11 cellular contexts compared by ENCODE assay signal in the genomic region with DNA sequence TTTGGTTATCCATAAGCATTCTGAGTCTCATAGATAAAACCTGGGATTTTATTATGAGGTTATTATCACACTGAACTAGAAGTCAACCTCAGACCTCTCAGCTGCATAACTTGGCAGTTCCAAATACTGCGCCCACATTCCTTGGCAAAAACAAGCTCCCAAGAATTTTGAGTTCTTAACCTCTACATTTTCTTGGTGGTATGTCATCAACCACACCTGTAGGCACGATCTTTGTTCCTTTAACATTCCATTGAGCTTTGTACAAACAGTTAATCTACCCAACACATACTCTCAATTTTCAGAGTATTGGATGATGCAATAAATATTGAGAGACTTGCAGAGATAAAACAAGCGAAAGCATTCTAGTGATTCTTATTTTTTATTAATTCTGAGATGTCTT.
DNase-seq lines count a peak whose midpoint lies in the region; FAIRE-seq and TF ChIP-seq lines count a peak whose summit lies in the region.
"Had no signal": no experiment of that assay in that cellular context is flagged by ENCODE, and none has a peak within 500 bp of the region (broad histone marks: within the 10 kb centered on the region; RNA-seq: fewer than 3 reads in every experiment).

No MANE protein-coding gene starts in this region.

- H3K27ac ChIP-seq in prostate gland (no peak overlapping the region), spleen (no peak overlapping the region)

- H3K36me3 ChIP-seq in prostate gland: no peaks in the 10 kb centered on the region
- no peaks in the 10 kb centered on the region for H3K36me3 ChIP-seq in spleen
- H3K36me3 ChIP-seq: stomach had no signal

- TF ChIP-seq CTCF in fibroblast of pulmonary artery (IDR thresholded peaks at IDR 0.05; ENCODE audit: low read length, missing control alignments): no peak
- no peak for TF ChIP-seq CTCF in prostate gland (IDR thresholded peaks at IDR 0.05)
- no peak for TF ChIP-seq CTCF in spleen (IDR thresholded peaks at IDR 0.05 in 8 of 11, conservative IDR thresholded peaks at IDR 0.05 in 3 of 11)

- H3K4me3 ChIP-seq in fibroblast of pulmonary artery (replicated peaks; ENCODE audit: low read depth, low read length): no peak overlapping the region
- H3K4me3 ChIP-seq in prostate gland: no peak overlapping the region
- H3K4me3 ChIP-seq in spleen: no peak overlapping the region
- H3K4me3 ChIP-seq: stomach had no signal

- no peaks in the 10 kb centered on the region for H3K9me3 ChIP-seq in prostate gland
- H3K9me3 ChIP-seq in spleen: no peaks in the 10 kb centered on the region
- H3K9me3 ChIP-seq: stomach had no signal

- no peak for TF ChIP-seq POLR2A in prostate gland (IDR thresholded peaks at IDR 0.05)
- no peak for TF ChIP-seq POLR2A in spleen (IDR thresholded peaks at IDR 0.05)
- TF ChIP-seq POLR2A in GM12892 (IDR thresholded peaks at IDR 0.05; ENCODE audit: low read depth, low read length): no peak

- 56% methylated on average over 3 of the region's 3 CpGs for WGBS in prostate gland
- WGBS in spleen, 5 donors: 72 to 88% (median 82%) methylated on average over 3 of the region's 3 CpGs

- FAIRE-seq in GM12892 (lab: Jason Lieb, UNC): no peak

- H3K27me3 ChIP-seq in prostate gland (replicated peaks; ENCODE audit: insufficient read depth) (no peaks in the 10 kb centered on the region), spleen (replicated peaks in 1 of 7) (no peaks in the 10 kb centered on the region)
- H3K27me3 ChIP-seq: stomach had no signal

- H3K4me1 ChIP-seq in prostate gland (replicated peaks) (no peaks in the 10 kb centered on the region), spleen (no peaks in the 10 kb centered on the region)
- H3K4me1 ChIP-seq: stomach had no signal

- DNase-seq in EH (ENCODE audit: low read depth) (peak; percentile 69), RPMI7951 (ENCODE audit: low read depth) (peak; percentile 88), fibroblast of pulmonary artery (ENCODE audit: low read depth) (peak; percentile 83), prostate gland (ENCODE audit: low spot score) (peak; percentile 5), spleen (no peak), GM12892 (ENCODE audit: insufficient read length) (no peak), cerebellar nuclear complex (lab: John Stamatoyannopoulos, UW) (no peak)
- DNase-seq in stimulated activated CD4-positive, alpha-beta T cell treated with anti-CD3 and anti-CD28 coated beads, Interleukin-1b, Interleukin-23, amount 100 ng/mL, for 48 hours: no peak
- DNase-seq: activated T-cell treated with anti-CD3 and anti-CD28 coated beads for 4 hours, naive B cell, stomach had no signal

- intact Hi-C loops in prostate gland (cut with DNase I) (no loop called here), spleen (cut with DNase I; ENCODE audit: low total_unique reads) (no loop called here)

Comparison
In these comparisons a context has a peak if more than half of its experiments do, and no peak if none do; other contexts are left out.
1. DNase-seq: peak in EH (single experiment), RPMI7951 (single experiment), fibroblast of pulmonary artery (single experiment) and prostate gland (single experiment); none in spleen (single experiment), GM12892 (single experiment), stimulated activated CD4-positive, alpha-beta T cell treated with anti-CD3 and anti-CD28 coated beads, Interleukin-1b, Interleukin-23, amount 100 ng/mL, for 48 hours (single experiment) and cerebellar nuclear complex (0 of 2).